In genomic region chr7:76283254-76284159, GRCh38 we compare ENCODE assay signal across 1 cellular context.
TF ChIP-seq lines count a peak whose summit lies in the region.

No MANE protein-coding gene starts in this region.

TF ChIP-seq in K562, 482 proteins besides CTCF, POLR2A, EP300 and RAD21 (continued from another document):
- TF ChIP-seq THRB (CRISPR knock-in tag; conservative IDR thresholded peaks at IDR 0.05): no peak
- 0 out of 2 replicates have a peak, but pooled peaks have one; percentile 17 for TF ChIP-seq HMBOX1 (IDR thresholded peaks at IDR 0.05)
- TF ChIP-seq ZFP36 (IDR thresholded peaks at IDR 0.05; ENCODE audit: low read depth, low read length, partially characterized antibody): peak; percentile 50
- TF ChIP-seq CREB1 (IDR thresholded peaks at IDR 0.05): no peak
- TF ChIP-seq CREB1 (CRISPR knock-in tag; IDR thresholded peaks at IDR 0.05): no peak
- peak; percentile 19 for TF ChIP-seq RBM25 (IDR thresholded peaks at IDR 0.05; ENCODE audit: low read depth, low read length, severe bottlenecking)
- TF ChIP-seq ATF7 (IDR thresholded peaks at IDR 0.05): no peak
- TF ChIP-seq TBP (optimal IDR thresholded peaks at IDR 0.05; ENCODE audit: low read depth, low read length): no peak
- TF ChIP-seq ARID1B (IDR thresholded peaks at IDR 0.05): no peak
- no peak for TF ChIP-seq PATZ1 (CRISPR knock-in tag; IDR thresholded peaks at IDR 0.05; ENCODE audit: borderline replicate concordance)
- no peak for TF ChIP-seq ESRRB (CRISPR knock-in tag; IDR thresholded peaks at IDR 0.05; ENCODE audit: borderline replicate concordance)
- TF ChIP-seq BCOR (IDR thresholded peaks at IDR 0.05): peak; percentile 46
